In the genomic region with DNA sequence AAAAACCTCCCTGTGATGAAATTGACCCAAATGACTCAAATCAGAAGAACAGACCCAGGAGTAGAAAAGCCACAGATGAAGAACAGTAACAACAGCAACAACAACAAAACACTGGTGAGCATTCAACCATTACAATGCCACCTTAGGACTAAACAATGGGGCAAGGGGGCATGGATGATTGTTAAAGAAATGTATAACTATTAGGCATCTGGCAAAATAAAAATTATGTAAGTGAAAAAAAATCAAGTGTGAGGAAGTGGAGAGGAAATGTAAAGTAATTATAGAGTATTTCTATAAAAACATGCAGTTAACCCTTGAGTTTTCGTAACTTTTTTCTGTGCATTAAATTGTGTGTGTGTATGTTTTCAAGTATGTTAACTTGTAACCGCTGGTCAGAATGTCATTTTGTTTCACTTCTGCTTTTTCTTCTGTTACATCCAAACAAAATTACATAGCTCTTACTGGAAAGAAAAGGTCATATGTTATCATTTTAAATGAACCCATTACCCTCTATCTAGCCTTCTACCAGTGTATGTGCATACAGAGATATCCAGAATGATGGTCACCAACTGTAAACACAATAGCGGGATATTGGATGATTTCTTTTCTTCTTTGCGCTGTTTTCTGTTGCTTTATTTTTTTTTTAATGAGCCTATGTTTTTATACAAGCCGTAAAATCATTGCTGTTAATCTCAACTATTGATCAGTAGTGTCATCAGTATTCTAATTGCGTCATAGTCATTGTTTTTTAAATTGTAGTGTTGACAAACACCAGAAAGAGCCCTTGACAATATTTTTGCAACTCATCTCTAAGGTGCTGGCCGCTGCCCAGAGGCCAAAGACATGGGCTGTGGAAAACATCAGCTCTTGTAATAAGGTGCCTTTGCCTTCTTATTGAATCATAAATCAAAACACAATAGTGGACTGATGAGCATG, we compare ENCODE assay signal across 9 cellular contexts.
DNase-seq lines count a peak whose midpoint lies in the region; ATAC-seq, FAIRE-seq and TF ChIP-seq lines count a peak whose summit lies in the region.
"Had no signal": no experiment of that assay in that cellular context is flagged by ENCODE, and none has a peak within 500 bp of the region (broad histone marks: within the 10 kb centered on the region; RNA-seq: fewer than 3 reads in every experiment).

No MANE protein-coding gene starts in this region.

- no peaks in the 10 kb centered on the region for H4K20me1 ChIP-seq in PC-3 (ENCODE audit: low read length)

- BruUV-seq in PC-3 (replicated peaks; lab: Mats Ljungman, UMichigan) = no TSS peak

- no peak overlapping the region for H3K9ac ChIP-seq in PC-3 (ENCODE audit: low read length)

- no peaks in the 10 kb centered on the region for H3F3A ChIP-seq in PC-3 (ENCODE audit: low read length, unreplicated experiment)

- H3K9me2 ChIP-seq in PC-3 (replicated peaks; ENCODE audit: low read length) = no peaks in the 10 kb centered on the region

- CTCF ChIA-PET in PC-3 (lab: Charles Lee) = no interaction called here

- H3K4me1 ChIP-seq in PC-3 (ENCODE audit: insufficient read depth, low read length) = no peaks in the 10 kb centered on the region

- no peaks in the 10 kb centered on the region for H3K27me3 ChIP-seq in PC-3 (ENCODE audit: low read length)

- FAIRE-seq in GM12891 (lab: Jason Lieb, UNC) = peak; percentile 82

- TF ChIP-seq CTCF in cardiac fibroblast (IDR thresholded peaks at IDR 0.05; ENCODE audit: low read depth, low read length) = no peak
- TF ChIP-seq CTCF in PC-3 (conservative IDR thresholded peaks at IDR 0.05; ENCODE audit: low read depth, low read length) = no peak

- no peaks in the 10 kb centered on the region for H3K9me3 ChIP-seq in PC-3 (ENCODE audit: low read length)

- TF ChIP-seq POLR2A in GM12891 (IDR thresholded peaks at IDR 0.05; ENCODE audit: low read depth, low read length) = no peak

- no peak overlapping the region for H3K27ac ChIP-seq in PC-3 (ENCODE audit: low read length)

- H3K79me2 ChIP-seq in PC-3 (ENCODE audit: low read length) = no peaks in the 10 kb centered on the region

- POLR2A ChIA-PET in PC-3 (lab: Charles Lee; ENCODE audit: unreplicated experiment) = no interaction called here

- peak; percentile 35 for DNase-seq in GM12891 (ENCODE audit: insufficient read length, low spot score)
- DNase-seq in cardiac fibroblast (ENCODE audit: low read depth in 2 of 2) = peak; percentile 46 to 67
- no peak for DNase-seq in PC-3
- DNase-seq in A172 (ENCODE audit: low spot score) = no peak
- no peak for DNase-seq in activated effector memory CD4-positive, alpha-beta T cell treated with Interleukin-2 at 50 U/mL for 16 hours
- no peak for DNase-seq in NK-92 (lab: John Stamatoyannopoulos, UW; ENCODE audit: unreplicated experiment)
- DNase-seq: stimulated activated CD4-positive, alpha-beta T cell treated with anti-CD3 and anti-CD28 coated beads, Interleukin-4, amount 100 ng/mL, for 24 hours had no signal

- no peak overlapping the region for H2AFZ ChIP-seq in PC-3 (ENCODE audit: low read length)

- intact Hi-C loops in PC-3 (cut with micrococcal nuclease) = no loop called here

- H3K4me3 ChIP-seq in cardiac fibroblast (replicated peaks in 1 of 2; ENCODE audit: low read depth in 2 of 2, low read length in 2 of 2) = no peak overlapping the region
- H3K4me3 ChIP-seq in PC-3 (ENCODE audit: low read length) = no peak overlapping the region

- H3K36me3 ChIP-seq in PC-3 (ENCODE audit: low read depth, low read length) = no peaks in the 10 kb centered on the region

- ATAC-seq in GM21447 (IDR thresholded peaks at IDR 0.05; ENCODE audit: unreplicated experiment) = peak; percentile 86
- peak; percentile 71 for ATAC-seq in HG03521 (IDR thresholded peaks at IDR 0.05; ENCODE audit: unreplicated experiment)
- ATAC-seq in PC-3 = no peak

- no peak overlapping the region for H3K4me2 ChIP-seq in PC-3 (ENCODE audit: low read length)

TF ChIP-seq in GM12891, 5 proteins besides CTCF, POLR2A, EP300 and RAD21:
- TF ChIP-seq POLR2AphosphoS5 (IDR thresholded peaks at IDR 0.05; ENCODE audit: low read depth, low read length) (no peak), POU2F2 (IDR thresholded peaks at IDR 0.05; ENCODE audit: low read depth, low read length) (no peak), SPI1 (IDR thresholded peaks at IDR 0.05; ENCODE audit: low read depth, low read length) (peak; percentile 98), PAX5 (IDR thresholded peaks at IDR 0.05; ENCODE audit: insufficient read depth, low read length, severe bottlenecking) (peak; percentile 77)

Comparison
In these comparisons a context has a peak if more than half of its experiments do, and no peak if none do; other contexts are left out.
1. DNase-seq: peak in GM12891 (single experiment) and cardiac fibroblast (2 of 2); none in PC-3 (single experiment), A172 (single experiment), activated effector memory CD4-positive, alpha-beta T cell treated with Interleukin-2 at 50 U/mL for 16 hours (single experiment) and NK-92 (single experiment).